ENCODE assay signal across 9 cellular contexts in genomic region chr2:113700186-113700841, GRCh38. TPM values are rescaled to one million over a fixed set of nuclear protein-coding genes. Genes with fewer than 3 reads are reported as not detected.
DNase-seq lines count a peak whose midpoint lies in the region; ATAC-seq, FAIRE-seq and TF ChIP-seq lines count a peak whose summit lies in the region.
"Had no signal": no experiment of that assay in that cellular context is flagged by ENCODE, and none has a peak within 500 bp of the region (broad histone marks: within the 10 kb centered on the region; RNA-seq: fewer than 3 reads in every experiment).

No MANE protein-coding gene starts in this region.

- H3K36me3 ChIP-seq in sigmoid colon = peaks cover 0 to 6% (median 1%) of the 10 kb centered on the region in 4 donors

- no peaks in the 10 kb centered on the region for H3K27me3 ChIP-seq in sigmoid colon

- peak; percentile 93 for ATAC-seq in GM18511 (IDR thresholded peaks at IDR 0.05; ENCODE audit: unreplicated experiment)
- peak; percentile 82 for ATAC-seq in HG02870 (IDR thresholded peaks at IDR 0.05; ENCODE audit: unreplicated experiment)
- ATAC-seq in left lobe of liver = peak; percentile 51

- TF ChIP-seq POLR2A in sigmoid colon (IDR thresholded peaks at IDR 0.05) = no peak

- no peak for TF ChIP-seq CTCF in sigmoid colon (IDR thresholded peaks at IDR 0.05)

- DNase-seq in NCI-H526 (lab: John Stamatoyannopoulos, UW) (peak; percentile 39 to 81), left lobe of liver (ENCODE audit: low spot score) (no peak), sigmoid colon (no peak), kidney glomerular epithelial cell (lab: John Stamatoyannopoulos, UW) (no peak)
- peak; percentile 66 for DNase-seq in activated CD8-positive, alpha-beta memory T cell treated with anti-CD3 and anti-CD28 coated beads, Interleukin-2, amount 50 U/mL, for 48 hours

- intact Hi-C loops in sigmoid colon (cut with DNase I) = no loop called here

- no peaks in the 10 kb centered on the region for H3K4me1 ChIP-seq in sigmoid colon

- H3K27ac ChIP-seq in sigmoid colon = no peak overlapping the region

- peak; percentile 93 for FAIRE-seq in A204.1 (lab: Jason Lieb, UNC)
- FAIRE-seq: colon had no signal

- no peak overlapping the region for H3K4me3 ChIP-seq in sigmoid colon

- WGBS in sigmoid colon, 2 donors = 47 to 78% methylated on average over 17 of the region's 17 CpGs

- H3K9me3 ChIP-seq in sigmoid colon = no peaks in the 10 kb centered on the region

- no peak for TF ChIP-seq EP300 in sigmoid colon (IDR thresholded peaks at IDR 0.05)

RNA-seq across cellular contexts. Expression of gene SLC35F5, which starts 56.1 kb away (rescaled TPM):
- total RNA-seq in left lobe of liver = 30.3 TPM
- total RNA-seq in sigmoid colon = 10 to 100 TPM; 54.2 to 59.7 (median 57.3) TPM
- polyA plus RNA-seq in sigmoid colon = 10 to 100 TPM; 11.6 to 22.4 (median 13.8) TPM

Comparison
In these comparisons a context has a peak if more than half of its experiments do, and no peak if none do; other contexts are left out.
1. DNase-seq: peak in NCI-H526 (2 of 2) and activated CD8-positive, alpha-beta memory T cell treated with anti-CD3 and anti-CD28 coated beads, Interleukin-2, amount 50 U/mL, for 48 hours (single experiment); none in left lobe of liver (single experiment), sigmoid colon (single experiment) and kidney glomerular epithelial cell (single experiment).
2. Peak in every context shown above with its lines, with median percentiles within 50 percentile points of each other: ATAC-seq.